ENCODE assay signal across 13 cellular contexts in the genomic region with DNA sequence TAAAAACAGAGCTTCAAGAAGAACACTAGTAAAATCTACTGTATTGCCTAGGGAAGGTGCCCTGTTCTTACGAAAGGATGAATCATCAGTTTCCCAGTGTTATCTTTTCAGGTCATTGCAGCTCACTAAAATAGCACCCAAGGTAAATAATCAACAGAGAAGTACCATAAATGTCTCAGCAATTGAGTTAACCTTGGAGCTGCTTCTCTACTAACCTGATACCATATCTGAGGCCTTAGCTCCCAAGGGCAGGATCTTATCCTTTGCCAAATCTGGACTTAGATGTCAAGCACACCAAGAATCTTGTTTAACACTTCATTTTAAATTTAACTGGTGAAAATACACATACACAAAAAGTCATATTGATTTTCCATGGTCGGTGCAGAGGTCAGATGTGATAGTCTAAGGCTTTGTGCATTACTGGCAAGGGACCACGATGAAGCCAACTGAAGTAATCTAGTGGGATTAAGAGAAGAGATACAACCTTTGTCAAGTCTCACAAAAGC.
DNase-seq lines count a peak whose midpoint lies in the region; ATAC-seq and FAIRE-seq lines count a peak whose summit lies in the region.
"Had no signal": no experiment of that assay in that cellular context is flagged by ENCODE, and none has a peak within 500 bp of the region (broad histone marks: within the 10 kb centered on the region; RNA-seq: fewer than 3 reads in every experiment).

No MANE protein-coding gene starts in this region.

- ATAC-seq in HG03066 (IDR thresholded peaks at IDR 0.05; ENCODE audit: low read depth, unreplicated experiment) (peak; percentile 56), GM19452 (IDR thresholded peaks at IDR 0.05; ENCODE audit: unreplicated experiment) (no peak)

- DNase-seq in GM19239 (ENCODE audit: insufficient read length, low spot score) (no peak), adipocyte (ENCODE audit: low read depth) (peak; percentile 49), mucosa of gallbladder (ENCODE audit: low spot score) (peak; percentile 15), germinal center (ENCODE audit: low spot score) (no peak), Ammon's horn (ENCODE audit: low spot score) (no peak)
- DNase-seq in activated CD8-positive, alpha-beta memory T cell treated with anti-CD3 and anti-CD28 coated beads, Interleukin-2, amount 50 U/mL, for 4 hours, result no peak
- DNase-seq: activated T-cell treated with anti-CD3 and anti-CD28 coated beads, Interleukin-2, amount 50 U/mL, for 24 hours; NCI-H748 treated with DMSO at 0.1 percent for 48 hours; stimulated activated CD4-positive, alpha-beta T cell treated with anti-CD3 and anti-CD28 coated beads, Interleukin-2, amount 100 ng/mL, for 24 hours; substantia nigra; T-helper 9 cell had no signal

- no peaks in the 10 kb centered on the region for H3K4me1 ChIP-seq in adipocyte (ENCODE audit: control insufficient read depth, insufficient read depth, low read length)

- no peaks in the 10 kb centered on the region for H3K9me3 ChIP-seq in adipocyte (ENCODE audit: control insufficient read depth, low read length)

- no peaks in the 10 kb centered on the region for H3K36me3 ChIP-seq in adipocyte (ENCODE audit: control insufficient read depth, insufficient read depth, low read length, severe bottlenecking)

- FAIRE-seq in GM19239 (lab: Jason Lieb, UNC), result peak; percentile 97

- no peak overlapping the region for H3K9ac ChIP-seq in adipocyte (ENCODE audit: low read length)

- no peak overlapping the region for H3K4me3 ChIP-seq in adipocyte (ENCODE audit: low read length)

- peaks cover 3% of the 10 kb centered on the region for H3K27me3 ChIP-seq in adipocyte (replicated peaks; ENCODE audit: control insufficient read depth, insufficient read depth, low read length)

Comparison
In these comparisons a context has a peak if more than half of its experiments do, and no peak if none do; other contexts are left out.
1. DNase-seq: peak in adipocyte (single experiment) and mucosa of gallbladder (single experiment); none in GM19239 (single experiment), germinal center (single experiment), Ammon's horn (single experiment) and activated CD8-positive, alpha-beta memory T cell treated with anti-CD3 and anti-CD28 coated beads, Interleukin-2, amount 50 U/mL, for 4 hours (single experiment).